Comparison of ENCODE assay signal across 1 cellular context in genomic region chr12:48682533-48682905, GRCh38.
TF ChIP-seq lines count a peak whose summit lies in the region.

No MANE protein-coding gene starts in this region.

TF ChIP-seq in HEK293, 187 proteins besides CTCF, POLR2A, EP300 and RAD21 (continued from another document):
- TF ChIP-seq, protein P1, sequence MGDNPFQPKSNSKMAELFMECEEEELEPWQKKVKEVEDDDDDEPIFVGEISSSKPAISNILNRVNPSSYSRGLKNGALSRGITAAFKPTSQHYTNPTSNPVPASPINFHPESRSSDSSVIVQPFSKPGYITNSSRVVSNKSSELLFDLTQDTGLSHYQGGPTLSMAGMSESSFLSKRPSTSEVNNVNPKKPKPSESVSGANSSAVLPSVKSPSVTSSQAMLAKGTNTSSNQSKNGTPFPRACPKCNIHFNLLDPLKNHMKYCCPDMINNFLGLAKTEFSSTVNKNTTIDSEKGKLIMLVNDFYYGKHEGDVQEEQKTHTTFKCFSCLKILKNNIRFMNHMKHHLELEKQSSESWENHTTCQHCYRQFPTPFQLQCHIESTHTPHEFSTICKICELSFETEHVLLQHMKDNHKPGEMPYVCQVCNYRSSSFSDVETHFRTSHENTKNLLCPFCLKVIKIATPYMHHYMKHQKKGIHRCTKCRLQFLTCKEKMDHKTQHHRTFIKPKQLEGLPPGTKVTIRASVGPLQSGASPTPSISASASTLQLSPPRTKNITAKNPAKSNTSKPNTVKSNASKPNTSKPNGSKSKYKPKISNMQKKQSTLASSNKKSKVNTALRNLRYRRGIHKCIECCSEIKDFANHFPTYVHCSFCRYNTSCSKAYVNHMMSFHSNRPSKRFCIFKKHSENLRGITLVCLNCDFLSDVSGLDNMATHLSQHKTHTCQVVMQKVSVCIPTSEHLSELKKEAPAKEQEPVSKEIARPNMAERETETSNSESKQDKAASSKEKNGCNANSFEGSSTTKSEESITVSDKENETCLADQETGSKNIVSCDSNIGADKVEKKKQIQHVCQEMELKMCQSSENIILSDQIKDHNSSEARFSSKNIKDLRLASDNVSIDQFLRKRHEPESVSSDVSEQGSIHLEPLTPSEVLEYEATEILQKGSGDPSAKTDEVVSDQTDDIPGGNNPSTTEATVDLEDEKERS (tag by site-specific recombination; IDR thresholded peaks at IDR 0.05) = peak; percentile 75; the same call in 1 of the 2 replicates
- 0 out of 2 replicates have a peak, but pooled peaks have one; percentile 22 for TF ChIP-seq ZBTB11 (tag by site-specific recombination; conservative IDR thresholded peaks at IDR 0.05; ENCODE audit: low read depth)
- TF ChIP-seq, protein P2, sequence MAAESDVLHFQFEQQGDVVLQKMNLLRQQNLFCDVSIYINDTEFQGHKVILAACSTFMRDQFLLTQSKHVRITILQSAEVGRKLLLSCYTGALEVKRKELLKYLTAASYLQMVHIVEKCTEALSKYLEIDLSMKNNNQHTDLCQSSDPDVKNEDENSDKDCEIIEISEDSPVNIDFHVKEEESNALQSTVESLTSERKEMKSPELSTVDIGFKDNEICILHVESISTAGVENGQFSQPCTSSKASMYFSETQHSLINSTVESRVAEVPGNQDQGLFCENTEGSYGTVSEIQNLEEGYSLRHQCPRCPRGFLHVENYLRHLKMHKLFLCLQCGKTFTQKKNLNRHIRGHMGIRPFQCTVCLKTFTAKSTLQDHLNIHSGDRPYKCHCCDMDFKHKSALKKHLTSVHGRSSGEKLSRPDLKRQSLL (tag by site-specific recombination; IDR thresholded peaks at IDR 0.05) = peak; percentile 65; the same call in 1 of the 2 replicates
- TF ChIP-seq ZNF792 (tag by site-specific recombination; IDR thresholded peaks at IDR 0.05) = 0 out of 2 replicates have a peak, but pooled peaks have one; percentile 16
